ENCODE assay signal across 1 cellular context in genomic region chr7:64902806-64903721, GRCh38.
TF ChIP-seq lines count a peak whose summit lies in the region.

Gene ZNF273, plus strand, starts transcription at chr7:64903273. Its CDS starts 45 bp downstream, at chr7:64903318.

TF ChIP-seq in K562, 482 proteins besides CTCF, POLR2A, EP300 and RAD21 (continued from another document and continues in another):
- TF ChIP-seq CSDE1 (IDR thresholded peaks at IDR 0.05) (no peak), ZNF184 (CRISPR knock-in tag; IDR thresholded peaks at IDR 0.05) (no peak), MCM2 (IDR thresholded peaks at IDR 0.05; ENCODE audit: low read depth) (no peak), NR2F6 (CRISPR knock-in tag; IDR thresholded peaks at IDR 0.05) (no peak), KAT2B (IDR thresholded peaks at IDR 0.05; ENCODE audit: low read depth, low read length) (no peak), MLLT1 (IDR thresholded peaks at IDR 0.05) (peak in 1 of 2 experiments; percentile 55; a peak in 1 of 4 replicates), NR3C1 (CRISPR knock-in tag; IDR thresholded peaks at IDR 0.05) (no peak), SMARCA5 (IDR thresholded peaks at IDR 0.05) (no peak), ZNF766 (CRISPR knock-in tag; conservative IDR thresholded peaks at IDR 0.05) (no peak), ZBTB26 (CRISPR knock-in tag; IDR thresholded peaks at IDR 0.05) (no peak), SMAD1 (IDR thresholded peaks at IDR 0.05; ENCODE audit: low read depth, low read length, partially characterized antibody) (peak; percentile 32), CHD1 (IDR thresholded peaks at IDR 0.05; ENCODE audit: low read length) (peak; percentile 77), ZNF431 (CRISPR knock-in tag; IDR thresholded peaks at IDR 0.05) (peak; percentile 32; the same call in 1 of the 2 replicates), KDM2B (CRISPR knock-in tag; IDR thresholded peaks at IDR 0.05) (no peak), HDAC2 (IDR thresholded peaks at IDR 0.05) (0 out of 2 replicates have a peak, but pooled peaks have one; percentile 23), ZNF707 (CRISPR knock-in tag; conservative IDR thresholded peaks at IDR 0.05) (no peak), CGGBP1 (CRISPR knock-in tag; IDR thresholded peaks at IDR 0.05) (peak; percentile 75; the same call in 1 of the 2 replicates), VEZF1 (CRISPR knock-in tag; IDR thresholded peaks at IDR 0.05) (peak; percentile 39; the same call in 1 of the 2 replicates), REST (CRISPR knock-in tag; IDR thresholded peaks at IDR 0.05; ENCODE audit: low read depth) (0 out of 2 replicates have a peak, but pooled peaks have one; percentile 33), TOE1 (IDR thresholded peaks at IDR 0.05; ENCODE audit: borderline replicate concordance) (peak; percentile 60), TOE1 (CRISPR knock-in tag; IDR thresholded peaks at IDR 0.05; ENCODE audit: borderline replicate concordance, low read depth) (no peak), ZBTB9 (CRISPR knock-in tag; IDR thresholded peaks at IDR 0.05) (peak; percentile 79; the same call in 1 of the 2 replicates), ZSCAN29 (IDR thresholded peaks at IDR 0.05) (0 out of 2 replicates have a peak, but pooled peaks have one; percentile 55), CREB3L1 (IDR thresholded peaks at IDR 0.05; ENCODE audit: borderline replicate concordance, low read depth) (0 out of 2 replicates have a peak, but pooled peaks have one; percentile 45), RBFOX2 (IDR thresholded peaks at IDR 0.05; ENCODE audit: low read depth, low read length) (peak; percentile 86), ZNF583 (CRISPR knock-in tag; IDR thresholded peaks at IDR 0.05) (0 out of 2 replicates have a peak, but pooled peaks have one; percentile 13), CHAMP1 (IDR thresholded peaks at IDR 0.05) (peak; percentile 45), KDM1A (IDR thresholded peaks at IDR 0.05) (no peak), NRF1 (conservative IDR thresholded peaks at IDR 0.05 in 1 of 2, IDR thresholded peaks at IDR 0.05 in 1 of 2) (peak; percentile 57 to 58; a peak in 3 of 4 replicates), KDM5B (IDR thresholded peaks at IDR 0.05; ENCODE audit: insufficient replicate concordance, low read depth, low read length) (peak; percentile 90), DDX20 (tag; IDR thresholded peaks at IDR 0.05; ENCODE audit: low read depth) (no peak), RBM39 (optimal IDR thresholded peaks at IDR 0.05; ENCODE audit: low read depth, low read length) (peak; percentile 28), GATA2 (CRISPR knock-in tag; IDR thresholded peaks at IDR 0.05) (no peak), ZNF436 (CRISPR knock-in tag; IDR thresholded peaks at IDR 0.05) (0 out of 2 replicates have a peak, but pooled peaks have one; percentile 11), ZKSCAN1 (IDR thresholded peaks at IDR 0.05; ENCODE audit: low read depth, low read length) (no peak), ETV5 (CRISPR knock-in tag; IDR thresholded peaks at IDR 0.05; ENCODE audit: low read depth) (no peak), EGR1 (conservative IDR thresholded peaks at IDR 0.05) (peak; percentile 30; the same call in 1 of the 2 replicates), ZNF140 (CRISPR knock-in tag; IDR thresholded peaks at IDR 0.05) (no peak), NR4A1 (CRISPR knock-in tag; IDR thresholded peaks at IDR 0.05) (0 out of 2 replicates have a peak, but pooled peaks have one; percentile 25), NR4A1 (tag; IDR thresholded peaks at IDR 0.05) (no peak), MYC (IDR thresholded peaks at IDR 0.05; ENCODE audit: low read depth, low read length) (0 out of 2 replicates have a peak, but pooled peaks have one; percentile 13), MYC (CRISPR knock-in tag; IDR thresholded peaks at IDR 0.05; ENCODE audit: borderline replicate concordance, low read depth) (no peak; the same call in 1 of the 2 replicates), POLR2AphosphoS2 (IDR thresholded peaks at IDR 0.05; ENCODE audit: low read length) (peak; percentile 50; the same call in 1 of the 2 replicates), COPS2 (conservative IDR thresholded peaks at IDR 0.05) (no peak), GTF2E2 (tag; IDR thresholded peaks at IDR 0.05) (peak; percentile 56; the same call in 1 of the 2 replicates), DMBX1 (CRISPR knock-in tag; IDR thresholded peaks at IDR 0.05; ENCODE audit: borderline replicate concordance) (no peak), SMARCE1 (IDR thresholded peaks at IDR 0.05) (0 out of 2 replicates have a peak, but pooled peaks have one; percentile 5), PYGO2 (tag; IDR thresholded peaks at IDR 0.05) (no peak), MTF1 (CRISPR knock-in tag; IDR thresholded peaks at IDR 0.05; ENCODE audit: borderline replicate concordance) (no peak)
- TF ChIP-seq, protein P1, sequence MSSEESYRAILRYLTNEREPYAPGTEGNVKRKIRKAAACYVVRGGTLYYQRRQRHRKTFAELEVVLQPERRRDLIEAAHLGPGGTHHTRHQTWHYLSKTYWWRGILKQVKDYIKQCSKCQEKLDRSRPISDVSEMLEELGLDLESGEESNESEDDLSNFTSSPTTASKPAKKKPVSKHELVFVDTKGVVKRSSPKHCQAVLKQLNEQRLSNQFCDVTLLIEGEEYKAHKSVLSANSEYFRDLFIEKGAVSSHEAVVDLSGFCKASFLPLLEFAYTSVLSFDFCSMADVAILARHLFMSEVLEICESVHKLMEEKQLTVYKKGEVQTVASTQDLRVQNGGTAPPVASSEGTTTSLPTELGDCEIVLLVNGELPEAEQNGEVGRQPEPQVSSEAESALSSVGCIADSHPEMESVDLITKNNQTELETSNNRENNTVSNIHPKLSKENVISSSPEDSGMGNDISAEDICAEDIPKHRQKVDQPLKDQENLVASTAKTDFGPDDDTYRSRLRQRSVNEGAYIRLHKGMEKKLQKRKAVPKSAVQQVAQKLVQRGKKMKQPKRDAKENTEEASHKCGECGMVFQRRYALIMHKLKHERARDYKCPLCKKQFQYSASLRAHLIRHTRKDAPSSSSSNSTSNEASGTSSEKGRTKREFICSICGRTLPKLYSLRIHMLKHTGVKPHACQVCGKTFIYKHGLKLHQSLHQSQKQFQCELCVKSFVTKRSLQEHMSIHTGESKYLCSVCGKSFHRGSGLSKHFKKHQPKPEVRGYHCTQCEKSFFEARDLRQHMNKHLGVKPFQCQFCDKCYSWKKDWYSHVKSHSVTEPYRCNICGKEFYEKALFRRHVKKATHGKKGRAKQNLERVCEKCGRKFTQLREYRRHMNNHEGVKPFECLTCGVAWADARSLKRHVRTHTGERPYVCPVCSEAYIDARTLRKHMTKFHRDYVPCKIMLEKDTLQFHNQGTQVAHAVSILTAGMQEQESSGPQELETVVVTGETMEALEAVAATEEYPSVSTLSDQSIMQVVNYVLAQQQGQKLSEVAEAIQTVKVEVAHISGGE (CRISPR knock-in tag; IDR thresholded peaks at IDR 0.05): 0 out of 6 replicates have a peak, but pooled peaks of 1 of the 3 experiments have one; percentile 5
